In genomic region chr5:170986598-170986997, GRCh38 we compare ENCODE assay signal across 10 cellular contexts.
DNase-seq lines count a peak whose midpoint lies in the region; ATAC-seq, FAIRE-seq and TF ChIP-seq lines count a peak whose summit lies in the region.
"Had no signal": no experiment of that assay in that cellular context is flagged by ENCODE, and none has a peak within 500 bp of the region (broad histone marks: within the 10 kb centered on the region; RNA-seq: fewer than 3 reads in every experiment).

No MANE protein-coding gene starts in this region.

- ATAC-seq in HepG2 (no peak), HG03457 (IDR thresholded peaks at IDR 0.05; ENCODE audit: unreplicated experiment) (no peak), GM18520 (IDR thresholded peaks at IDR 0.05; ENCODE audit: unreplicated experiment) (no peak)

- in situ Hi-C loops in G401 (cut with HindIII; ENCODE audit: low sequenced_read_pairs) (no loop called here), HepG2 (cut with HindIII; ENCODE audit: extremely low pct_ligation_motif_present, low pct_unique_long_range_greater_than_20kb) (no loop called here)

- TF ChIP-seq CTCF in VCaP (conservative IDR thresholded peaks at IDR 0.05) (peak; percentile 61), HepG2 (CRISPR knock-in tag; IDR thresholded peaks at IDR 0.05) (0 out of 2 replicates have a peak, but pooled peaks have one; percentile 3)

- no peaks in the 10 kb centered on the region for H3K27me3 ChIP-seq in HepG2 (ENCODE audit: control insufficient read depth in 1 of 2, insufficient read depth in 2 of 2, low read length in 2 of 2)

- TF ChIP-seq EP300 in HepG2 (IDR thresholded peaks at IDR 0.05; ENCODE audit: low read depth in 2 of 2, low read length in 2 of 2) (no peak), HepG2 (CRISPR knock-in tag; IDR thresholded peaks at IDR 0.05; ENCODE audit: borderline replicate concordance) (no peak)

- intact Hi-C loops in HepG2 (cut with micrococcal nuclease; ENCODE audit: unreplicated experiment) = loop anchor here (10.0 kb wide), 1 partner anchor 358 kb away; no protein-coding TSS in a partner anchor

- H3K79me2 ChIP-seq in HepG2 (ENCODE audit: insufficient read depth, low read length) = no peaks in the 10 kb centered on the region

- H4K20me1 ChIP-seq in HepG2 (ENCODE audit: insufficient read depth, low read length) = no peaks in the 10 kb centered on the region

- no peak for FAIRE-seq in HepG2 (lab: Jason Lieb, UNC)
- FAIRE-seq: H1, HTR-8/SVneo had no signal

- no peak overlapping the region for H3K4me3 ChIP-seq in HepG2 (replicated peaks in 1 of 3; ENCODE audit: insufficient read depth in 1 of 3, low read depth in 2 of 3, low read length in 3 of 3)

- H3K9me3 ChIP-seq in HepG2 (ENCODE audit: low read length) = peaks cover 2% of the 10 kb centered on the region

- no peak overlapping the region for H3K9ac ChIP-seq in HepG2 (ENCODE audit: insufficient read depth, low read depth, low read length)

- no TSS peak for BruUV-seq in HepG2 (replicated peaks; lab: Mats Ljungman, UMichigan)

- DNase-seq in G401 (ENCODE audit: low spot score) (peak; percentile 55), NCI-H1417 treated with DMSO at 0.1 percent for 48 hours (lab: John Stamatoyannopoulos, UW) (peak; percentile 5), HepG2 (ENCODE audit: low spot score) (no peak), HK-2 (ENCODE audit: unreplicated experiment) (no peak)
- no peak for DNase-seq in activated effector memory CD4-positive, alpha-beta T cell treated with Interleukin-2 at 50 U/mL for 16 hours

- no peak overlapping the region for H3K27ac ChIP-seq in VCaP
- H3K27ac ChIP-seq in HepG2 (ENCODE audit: extremely low read length, insufficient read depth, low read length) = no peak overlapping the region

- H3K36me3 ChIP-seq in HepG2 (replicated peaks in 1 of 2; ENCODE audit: control insufficient read depth in 1 of 2, insufficient read depth in 2 of 2, low read length in 2 of 2) = no peaks in the 10 kb centered on the region

- POLR2A ChIA-PET in HepG2 (lab: Yijun Ruan, JAX) = no interaction called here

- H3K4me2 ChIP-seq in HepG2 (ENCODE audit: low read depth, low read length) = no peak overlapping the region

- H3K4me1 ChIP-seq in HepG2 (ENCODE audit: insufficient read depth, low read length) = no peaks in the 10 kb centered on the region

- 2% methylated on average over 1 of the region's 1 CpG for WGBS in HepG2 (ENCODE audit: low lambda C conversion rate)

- no peak for TF ChIP-seq POLR2A in HepG2 (IDR thresholded peaks at IDR 0.05; ENCODE audit: insufficient read depth in 1 of 2, low read depth in 2 of 2, low read length in 2 of 2)

- CTCF ChIA-PET in HepG2 (lab: Yijun Ruan, JAX; ENCODE audit: low intra/inter-chr PET ratio, low total read pairs) = no interaction called here

- no peak overlapping the region for H2AFZ ChIP-seq in HepG2 (ENCODE audit: low read length)

- TF ChIP-seq RAD21 in HepG2 (CRISPR knock-in tag; IDR thresholded peaks at IDR 0.05) = no peak

TF ChIP-seq in HepG2, 621 proteins besides CTCF, POLR2A, EP300 and RAD21:
- TF ChIP-seq STAG1 (CRISPR knock-in tag; IDR thresholded peaks at IDR 0.05) = peak; percentile 28; the same call in 1 of the 2 replicates
- no peak for TF ChIP-seq BCL6 (CRISPR knock-in tag; IDR thresholded peaks at IDR 0.05)

Comparison
In these comparisons a context has a peak if more than half of its experiments do, and no peak if none do; other contexts are left out.
1. DNase-seq: peak in G401 (single experiment) and NCI-H1417 treated with DMSO at 0.1 percent for 48 hours (single experiment); none in HepG2 (single experiment), activated effector memory CD4-positive, alpha-beta T cell treated with Interleukin-2 at 50 U/mL for 16 hours (single experiment) and HK-2 (single experiment).